In genomic region chr2:45074713-45075112, GRCh38 we compare ENCODE assay signal across 13 cellular contexts.
"Had no signal": no experiment of that assay in that cellular context is flagged by ENCODE, and none has a peak within 500 bp of the region (broad histone marks: within the 10 kb centered on the region; RNA-seq: fewer than 3 reads in every experiment).

No MANE protein-coding gene starts in this region.

- H3K27ac ChIP-seq: foreskin keratinocyte, hepatocyte, parathyroid adenoma, psoas muscle, sigmoid colon, skin epidermis had no signal

- H3K4me1 ChIP-seq: foreskin keratinocyte, parathyroid adenoma, psoas muscle, sigmoid colon had no signal

- H3K79me2 ChIP-seq: hepatocyte, parathyroid adenoma had no signal

- DNase-seq: erythroblast; foreskin keratinocyte; naive thymus-derived CD4-positive, alpha-beta T cell; occipital lobe; psoas muscle; sigmoid colon; stimulated activated CD4-positive, alpha-beta T cell treated with anti-CD3 and anti-CD28 coated beads, Interleukin-12 subunit alpha, Interleukin-12 subunit beta, amount 100 ng/mL, for 4 hours; stimulated activated naive CD4-positive, alpha-beta T cell treated with Interleukin-2 at 50 U/mL for 16 hours; trophoblast cell had no signal

- H3K9me3 Mint-ChIP-seq: dendritic cell treated with granulocyte-macrophage colony-stimulating factor and Interleukin-4, amounts not matched to agents 40 ng/mL and 50 ng/mL, for 4 days; naive thymus-derived CD4-positive, alpha-beta T cell had no signal

- ATAC-seq: foreskin keratinocyte; naive thymus-derived CD4-positive, alpha-beta T cell; psoas muscle had no signal

- H2AFZ ChIP-seq: hepatocyte, parathyroid adenoma had no signal

- H3K27me3 ChIP-seq: hepatocyte had no signal

- H3K9ac ChIP-seq: parathyroid adenoma had no signal

- H3K4me3 ChIP-seq: hepatocyte, psoas muscle, sigmoid colon, skin epidermis had no signal

- H3K27ac Mint-ChIP-seq: dendritic cell treated with granulocyte-macrophage colony-stimulating factor and Interleukin-4, amounts not matched to agents 40 ng/mL and 50 ng/mL, for 4 days; naive thymus-derived CD4-positive, alpha-beta T cell had no signal

- H3K36me3 Mint-ChIP-seq: naive thymus-derived CD4-positive, alpha-beta T cell had no signal

- H3K9me3 ChIP-seq: psoas muscle, sigmoid colon had no signal

- H3K36me3 ChIP-seq: sigmoid colon had no signal

- H3K4me1 Mint-ChIP-seq: naive thymus-derived CD4-positive, alpha-beta T cell had no signal

- H3K4me2 ChIP-seq: hepatocyte had no signal

- H3K4me3 Mint-ChIP-seq: dendritic cell treated with granulocyte-macrophage colony-stimulating factor and Interleukin-4, amounts not matched to agents 40 ng/mL and 50 ng/mL, for 4 days; naive thymus-derived CD4-positive, alpha-beta T cell had no signal
